In genomic region chr17:18229771-18230170, GRCh38 we compare ENCODE assay signal across 28 cellular contexts.
"Had no signal": no experiment of that assay in that cellular context is flagged by ENCODE, and none has a peak within 500 bp of the region (broad histone marks: within the 10 kb centered on the region; RNA-seq: fewer than 3 reads in every experiment).

No MANE protein-coding gene starts in this region.

- H3K27me3 Mint-ChIP-seq: activated CD4-positive, alpha-beta memory T cell treated with anti-CD3 and anti-CD28 coated beads, Interleukin-2, amount 10 ng/mL, durations not matched to agents 7 days and 5 days; activated CD4-positive, alpha-beta T cell treated with anti-CD3 and anti-CD28 coated beads, Interleukin-2, amount 10 ng/mL, durations not matched to agents 7 days and 5 days; activated naive CD4-positive, alpha-beta T cell treated with anti-CD3 and anti-CD28 coated beads, Interleukin-2, amount 10 ng/mL, durations not matched to agents 7 days and 5 days; activated T-cell treated with anti-CD3 and anti-CD28 coated beads, Interleukin-2, amount 50 U/mL, for 24 hours; natural killer cell treated with Interleukin-12 subunit alpha and Interleukin-12 subunit beta and Interleukin-15 and Interleukin-18, amount 100 ng/mL, for 72 hours; stimulated activated naive B cell treated with anti-CD40 and anti-IgM and Interleukin-4, amounts not matched to agents 10 μg/mL and 1 μg/mL and 100 μg/mL, for 72 hours had no signal

- DNase-seq: activated CD4-positive, alpha-beta memory T cell treated with anti-CD3 and anti-CD28 coated beads, Interleukin-2, amount 10 ng/mL, durations not matched to agents 7 days and 5 days; activated CD4-positive, alpha-beta T cell treated with anti-CD3 and anti-CD28 coated beads for 1 hour; activated CD4-positive, alpha-beta T cell treated with anti-CD3 and anti-CD28 coated beads, Interleukin-2, amount 10 ng/mL, durations not matched to agents 7 days and 5 days; activated CD8-positive, alpha-beta memory T cell treated with anti-CD3 and anti-CD28 coated beads, Interleukin-2, amount 50 U/mL, for 48 hours; activated gamma-delta T cell; activated naive CD4-positive, alpha-beta T cell treated with anti-CD3 and anti-CD28 coated beads, Interleukin-2, amount 10 ng/mL, durations not matched to agents 7 days and 5 days; activated T-cell treated with anti-CD3 and anti-CD28 coated beads, Interleukin-2, amount 50 U/mL, for 24 hours; amniotic stem cell; cerebellar nuclear complex; foreskin keratinocyte; kidney glomerular epithelial cell; left lung; mesendoderm; psoas muscle; stimulated activated CD4-positive, alpha-beta T cell treated with anti-CD3 and anti-CD28 coated beads, Interleukin-15, amount 100 ng/mL, for 24 hours; stimulated activated CD4-positive, alpha-beta T cell treated with anti-CD3 and anti-CD28 coated beads, Interleukin-2, amount 100 ng/mL, for 24 hours; stimulated activated naive B cell treated with anti-CD40 and anti-IgM and Interleukin-4, amounts not matched to agents 10 μg/mL and 1 μg/mL and 100 μg/mL, for 72 hours; stomach; T-helper 2 cell had no signal

- H2AFZ ChIP-seq: parathyroid adenoma had no signal

- H3K9ac ChIP-seq: parathyroid adenoma had no signal

- H3K9me3 ChIP-seq: esophagus muscularis mucosa, left lung, psoas muscle, right atrium auricular region, stomach, suprapubic skin, tibial nerve had no signal

- H3K4me3 Mint-ChIP-seq: activated CD4-positive, alpha-beta memory T cell treated with anti-CD3 and anti-CD28 coated beads, Interleukin-2, amount 10 ng/mL, durations not matched to agents 7 days and 5 days; activated CD4-positive, alpha-beta T cell treated with anti-CD3 and anti-CD28 coated beads, Interleukin-2, amount 10 ng/mL, durations not matched to agents 7 days and 5 days; activated naive CD4-positive, alpha-beta T cell treated with anti-CD3 and anti-CD28 coated beads, Interleukin-2, amount 10 ng/mL, durations not matched to agents 7 days and 5 days; activated T-cell treated with anti-CD3 and anti-CD28 coated beads, Interleukin-2, amount 50 U/mL, for 24 hours; natural killer cell treated with Interleukin-12 subunit alpha and Interleukin-12 subunit beta and Interleukin-15 and Interleukin-18, amount 100 ng/mL, for 72 hours; stimulated activated naive B cell treated with anti-CD40 and anti-IgM and Interleukin-4, amounts not matched to agents 10 μg/mL and 1 μg/mL and 100 μg/mL, for 72 hours; WTC11 had no signal

- H3K9me3 Mint-ChIP-seq: activated CD4-positive, alpha-beta memory T cell treated with anti-CD3 and anti-CD28 coated beads, Interleukin-2, amount 10 ng/mL, durations not matched to agents 7 days and 5 days; activated CD4-positive, alpha-beta T cell treated with anti-CD3 and anti-CD28 coated beads, Interleukin-2, amount 10 ng/mL, durations not matched to agents 7 days and 5 days; activated naive CD4-positive, alpha-beta T cell treated with anti-CD3 and anti-CD28 coated beads, Interleukin-2, amount 10 ng/mL, durations not matched to agents 7 days and 5 days; activated T-cell treated with anti-CD3 and anti-CD28 coated beads, Interleukin-2, amount 50 U/mL, for 24 hours; natural killer cell treated with Interleukin-12 subunit alpha and Interleukin-12 subunit beta and Interleukin-15 and Interleukin-18, amount 100 ng/mL, for 72 hours; stimulated activated naive B cell treated with anti-CD40 and anti-IgM and Interleukin-4, amounts not matched to agents 10 μg/mL and 1 μg/mL and 100 μg/mL, for 72 hours; WTC11 had no signal

- H3K4me1 ChIP-seq: foreskin keratinocyte had no signal

- ATAC-seq: foreskin keratinocyte; left lung; natural killer cell treated with Interleukin-12 subunit alpha and Interleukin-12 subunit beta and Interleukin-15 and Interleukin-18, amount 100 ng/mL, for 72 hours; psoas muscle; stimulated activated naive B cell treated with anti-CD40 and anti-IgM and Interleukin-4, amounts not matched to agents 10 μg/mL and 1 μg/mL and 100 μg/mL, for 72 hours; WTC11 had no signal

- H3K4me3 ChIP-seq: coronary artery, esophagus muscularis mucosa, left lung, lung, psoas muscle, right atrium auricular region, stomach, suprapubic skin, tibial nerve had no signal

- H3K36me3 Mint-ChIP-seq: natural killer cell treated with Interleukin-12 subunit alpha and Interleukin-12 subunit beta and Interleukin-15 and Interleukin-18, amount 100 ng/mL, for 72 hours had no signal

- H3K27me3 ChIP-seq: esophagus muscularis mucosa, foreskin keratinocyte, left lung, right atrium auricular region, stomach, suprapubic skin, tibial nerve had no signal

- H3K27ac ChIP-seq: coronary artery, esophagus muscularis mucosa, foreskin keratinocyte, left lung, parathyroid adenoma, psoas muscle, right atrium auricular region, stomach, suprapubic skin had no signal

- H3K27ac Mint-ChIP-seq: activated CD4-positive, alpha-beta memory T cell treated with anti-CD3 and anti-CD28 coated beads, Interleukin-2, amount 10 ng/mL, durations not matched to agents 7 days and 5 days; activated CD4-positive, alpha-beta T cell treated with anti-CD3 and anti-CD28 coated beads, Interleukin-2, amount 10 ng/mL, durations not matched to agents 7 days and 5 days; activated naive CD4-positive, alpha-beta T cell treated with anti-CD3 and anti-CD28 coated beads, Interleukin-2, amount 10 ng/mL, durations not matched to agents 7 days and 5 days; activated T-cell treated with anti-CD3 and anti-CD28 coated beads, Interleukin-2, amount 50 U/mL, for 24 hours; natural killer cell treated with Interleukin-12 subunit alpha and Interleukin-12 subunit beta and Interleukin-15 and Interleukin-18, amount 100 ng/mL, for 72 hours; stimulated activated naive B cell treated with anti-CD40 and anti-IgM and Interleukin-4, amounts not matched to agents 10 μg/mL and 1 μg/mL and 100 μg/mL, for 72 hours; WTC11 had no signal
